Comparison of ENCODE assay signal across 8 cellular contexts in the genomic region with DNA sequence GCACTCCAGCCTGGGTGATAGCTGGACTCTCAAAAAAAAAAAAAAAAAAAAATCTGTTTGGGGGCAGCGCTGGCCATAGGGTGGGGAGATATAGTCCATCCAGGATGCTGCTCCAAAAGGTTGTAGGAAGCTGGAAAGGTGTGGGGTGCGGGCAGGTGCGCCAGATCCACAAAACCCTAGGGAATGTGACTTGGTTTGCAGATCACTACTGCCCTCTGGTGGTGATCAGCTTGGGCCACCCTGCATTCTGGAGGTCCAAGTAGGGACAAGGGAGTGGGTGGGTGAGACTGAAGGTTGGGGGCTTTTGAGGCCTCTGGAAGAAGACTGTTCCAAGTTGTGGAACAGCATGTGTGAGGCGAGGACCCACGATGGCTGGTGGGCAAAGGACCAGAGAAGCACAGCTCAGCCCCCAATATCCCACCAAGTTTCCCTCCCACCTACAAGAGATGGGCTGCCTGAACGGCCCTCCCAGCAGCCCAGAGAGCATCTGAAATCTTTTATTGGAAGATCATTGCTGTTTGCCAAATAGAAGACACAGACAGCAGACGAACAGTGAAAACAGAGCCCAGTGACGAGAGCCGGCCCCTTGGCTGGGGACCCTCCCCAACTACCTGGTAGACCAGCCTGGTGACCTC. TPM values are rescaled to one million over a fixed set of nuclear protein-coding genes. Genes with fewer than 3 reads are reported as not detected.
DNase-seq lines count a peak whose midpoint lies in the region; ATAC-seq, FAIRE-seq and TF ChIP-seq lines count a peak whose summit lies in the region.

No MANE protein-coding gene starts in this region.

- no peak overlapping the region for H2BK15ac ChIP-seq in H1 (ENCODE audit: low read length)

- H2AK5ac ChIP-seq in H1 (ENCODE audit: low read depth, low read length), result no peak overlapping the region

- POLR2A ChIA-PET in activated CD8-positive, alpha-beta T cell treated with anti-CD3 and anti-CD28 coated beads, Interleukin-2, amount 10 ng/mL, durations not matched to agents 7 days and 5 days (lab: Charles Lee), result interaction anchor here (0.9 to 2.9 kb wide), 3 partner anchors 121 to 132 kb away, joined by 3 to 18 read pairs (median 4); a partner anchor contains a TSS
- POLR2A ChIA-PET in H1 (lab: Charles Lee; ENCODE audit: partially characterized antibody), result interaction anchor here (0.7 to 1.4 kb wide), 9 partner anchors 9 to 257 kb away, joined by 3 to 12 read pairs (median 4); a partner anchor contains a TSS

- CTCF ChIA-PET in activated CD8-positive, alpha-beta T cell treated with anti-CD3 and anti-CD28 coated beads, Interleukin-2, amount 10 ng/mL, durations not matched to agents 7 days and 5 days (lab: Charles Lee), result interaction anchor here (0.5 to 15.3 kb wide), 18 partner anchors 9 to 133 kb away, joined by 3 to 383 read pairs (median 4); a partner anchor contains a TSS
- CTCF ChIA-PET in H1 (lab: Charles Lee; ENCODE audit: partially characterized antibody), result interaction anchor here (0.6 to 6.0 kb wide), 35 partner anchors 9 to 1132 kb away, joined by 3 to 63 read pairs (median 5); a partner anchor contains a TSS

- H2BK12ac ChIP-seq in H1 (ENCODE audit: low read depth, low read length), result no peak overlapping the region

- no peak for TF ChIP-seq POLR2A in H1 (IDR thresholded peaks at IDR 0.05; ENCODE audit: control extremely low read depth in 1 of 2, low read depth in 2 of 2, low read length in 2 of 2)

- no peak overlapping the region for H3K18ac ChIP-seq in H1 (ENCODE audit: extremely low read depth, low read length)

- H3K9me3 Mint-ChIP-seq in activated CD8-positive, alpha-beta T cell treated with anti-CD3 and anti-CD28 coated beads, Interleukin-2, amount 10 ng/mL, durations not matched to agents 7 days and 5 days (ENCODE audit: insufficient read depth), result no peaks in the 10 kb centered on the region

- no peak overlapping the region for H2BK120ac ChIP-seq in H1 (replicated peaks; ENCODE audit: low read depth, low read length)

- H3K14ac ChIP-seq in H1 (ENCODE audit: insufficient read length), result no peak overlapping the region

- no peak overlapping the region for H4K5ac ChIP-seq in H1 (ENCODE audit: insufficient read length, low read depth, low read length)

- TF ChIP-seq CTCF in H1 (IDR thresholded peaks at IDR 0.05; ENCODE audit: control extremely low read depth in 1 of 3, insufficient read depth in 1 of 3, low read depth in 1 of 3, low read length in 3 of 3), result peak; percentile 82 to 97 (median 96)

- no peaks in the 10 kb centered on the region for H3K23me2 ChIP-seq in H1 (ENCODE audit: low read depth, low read length)

- no peaks in the 10 kb centered on the region for H3K79me1 ChIP-seq in H1 (ENCODE audit: low read depth, low read length)

- no peak overlapping the region for H3K23ac ChIP-seq in H1 (ENCODE audit: insufficient read length)

- H3K4me3 Mint-ChIP-seq in activated CD8-positive, alpha-beta T cell treated with anti-CD3 and anti-CD28 coated beads, Interleukin-2, amount 10 ng/mL, durations not matched to agents 7 days and 5 days, result no peak overlapping the region

- peak; percentile 71 for FAIRE-seq in H1 (lab: Jason Lieb, UNC)

- H3K27me3 Mint-ChIP-seq in activated CD8-positive, alpha-beta T cell treated with anti-CD3 and anti-CD28 coated beads, Interleukin-2, amount 10 ng/mL, durations not matched to agents 7 days and 5 days (ENCODE audit: low read depth), result no peaks in the 10 kb centered on the region

- no peak overlapping the region for H3K27ac Mint-ChIP-seq in activated CD8-positive, alpha-beta T cell treated with anti-CD3 and anti-CD28 coated beads, Interleukin-2, amount 10 ng/mL, durations not matched to agents 7 days and 5 days

- no peaks in the 10 kb centered on the region for H3K27me3 ChIP-seq in H1 (replicated peaks in 1 of 4; ENCODE audit: control insufficient read depth in 3 of 4, extremely low read depth in 1 of 4, insufficient read depth in 3 of 4, low read length in 3 of 4)

- peak; percentile 80 for TF ChIP-seq RAD21 in H1 (IDR thresholded peaks at IDR 0.05 in 1 of 2, conservative IDR thresholded peaks at IDR 0.05 in 1 of 2; ENCODE audit: low read depth in 2 of 2, low read length in 2 of 2)

- H3K4ac ChIP-seq in H1 (replicated peaks; ENCODE audit: insufficient read length, low read depth, low read length), result no peak overlapping the region

- H3K4me2 ChIP-seq in H1 (ENCODE audit: insufficient read depth in 1 of 2, low read depth in 2 of 2, low read length in 2 of 2), result no peak overlapping the region

- DNase-seq in AML-193 (lab: John Stamatoyannopoulos, UW) (peak; percentile 35 to 39), H4 (ENCODE audit: low spot score) (peak; percentile 67), NCI-H748 (lab: John Stamatoyannopoulos, UW; ENCODE audit: unreplicated experiment) (peak; percentile 56), H1 (ENCODE audit: low read depth in 1 of 2, low spot score in 2 of 2) (peak in 1 of 2 experiments; percentile 88), myocyte (ENCODE audit: low read depth) (peak; percentile 62), substantia nigra (lab: John Stamatoyannopoulos, UW) (peak in 35 of 49 donors; percentile 4 to 68 (median 35))
- DNase-seq in activated CD8-positive, alpha-beta T cell treated with anti-CD3 and anti-CD28 coated beads, Interleukin-2, amount 10 ng/mL, durations not matched to agents 7 days and 5 days, result peak; percentile 78

- H3K9ac ChIP-seq in H1 (replicated peaks in 1 of 4; ENCODE audit: extremely low read depth in 1 of 4, low read depth in 3 of 4, low read length in 3 of 4), result no peak overlapping the region

- no peaks in the 10 kb centered on the region for H3K9me3 ChIP-seq in H1 (ENCODE audit: insufficient read depth in 2 of 2, low read depth in 1 of 2, low read length in 1 of 2)

- H3K36me3 ChIP-seq in H1 (ENCODE audit: control insufficient read depth in 2 of 4, insufficient read depth in 4 of 4, low read length in 3 of 4), result peaks cover 0 to 38% (median 20%) of the 10 kb centered on the region in 4 experiments; a peak in 7 of 8 replicates

- no peak overlapping the region for H3K27ac ChIP-seq in H1 (ENCODE audit: low read depth, low read length)
- H3K27ac ChIP-seq in substantia nigra (ENCODE audit: low read depth, low read length, poor library complexity, severe bottlenecking), result no peak overlapping the region

- H3K56ac ChIP-seq in H1 (replicated peaks; ENCODE audit: insufficient read length, low read depth, low read length), result no peak overlapping the region

- no peak overlapping the region for H4K91ac ChIP-seq in H1 (replicated peaks; ENCODE audit: insufficient read length, low read length)

- H4K8ac ChIP-seq in H1 (ENCODE audit: extremely low read depth, insufficient read depth, low read length), result no peak overlapping the region

- no peak overlapping the region for H2AFZ ChIP-seq in H1 (ENCODE audit: low read length)

- no peak overlapping the region for H2BK20ac ChIP-seq in H1 (ENCODE audit: low read length)

- H3K4me1 Mint-ChIP-seq in activated CD8-positive, alpha-beta T cell treated with anti-CD3 and anti-CD28 coated beads, Interleukin-2, amount 10 ng/mL, durations not matched to agents 7 days and 5 days (ENCODE audit: low read depth), result peaks cover 3% of the 10 kb centered on the region

- ATAC-seq in activated CD8-positive, alpha-beta T cell treated with anti-CD3 and anti-CD28 coated beads, Interleukin-2, amount 10 ng/mL, durations not matched to agents 7 days and 5 days, result peak; percentile 59
- no peak for ATAC-seq in GM18867 (IDR thresholded peaks at IDR 0.05; ENCODE audit: unreplicated experiment)

- WGBS in H1 (ENCODE audit: extremely low coverage in 1 of 2, insufficient coverage in 1 of 2, insufficient read length in 1 of 2, insufficient replicate concordance in 2 of 2, low coverage in 1 of 2, low lambda C conversion rate in 2 of 2, missing lambda C conversion rate in 1 of 2), 2 experiments, result 63% methylated on average over 9 of the region's 9 CpGs; no CpG with 5 or more reads in 1 of the 2 experiments

- no peak overlapping the region for H2BK5ac ChIP-seq in H1 (ENCODE audit: low read depth, low read length)

- TF ChIP-seq EP300 in H1 (IDR thresholded peaks at IDR 0.05; ENCODE audit: borderline replicate concordance in 1 of 2, low read depth in 2 of 2, low read length in 2 of 2), result no peak

- H3K79me2 ChIP-seq in H1 (ENCODE audit: control insufficient read depth in 1 of 2, insufficient read depth in 2 of 2, low read length in 2 of 2), result no peaks in the 10 kb centered on the region

- H3K36me3 Mint-ChIP-seq in activated CD8-positive, alpha-beta T cell treated with anti-CD3 and anti-CD28 coated beads, Interleukin-2, amount 10 ng/mL, durations not matched to agents 7 days and 5 days (ENCODE audit: low read depth), result peaks cover 41% of the 10 kb centered on the region

- no peak overlapping the region for H3K4me3 ChIP-seq in H1 (ENCODE audit: extremely low read depth in 1 of 4, insufficient read depth in 2 of 4, low read depth in 3 of 4, low read length in 4 of 4)

- H3K4me1 ChIP-seq in H1 (replicated peaks in 1 of 4; ENCODE audit: control insufficient read depth in 3 of 4, insufficient read depth in 4 of 4, low read length in 3 of 4), result peaks cover 0 to 3% (median 0%) of the 10 kb centered on the region in 4 experiments; a peak in 1 of 7 replicates

- peaks cover 4 to 6% of the 10 kb centered on the region in 2 experiments for H4K20me1 ChIP-seq in H1 (replicated peaks in 1 of 2; ENCODE audit: control insufficient read depth in 1 of 2, insufficient read depth in 2 of 2, low read length in 2 of 2)

RNA-seq across cellular contexts. Expression of a gene that starts 10.4 kb away (rescaled TPM):
- total RNA-seq in H4 (2014; rRNA removed; shearing (Covaris generic)), result 28.2 and 37.1 TPM in 2 replicates
- total RNA-seq in activated CD8-positive, alpha-beta T cell treated with anti-CD3 and anti-CD28 coated beads, Interleukin-2, amount 10 ng/mL, durations not matched to agents 7 days and 5 days, result 100 to 1,000 TPM; 216 to 240 TPM
- 40.8 and 42.7 TPM in 2 replicates for total RNA-seq in H1 (2021; fragmentation: NEBNext Ultra II Directional; extraction: Animal tissue kit (Norgen Biotek cat#: 25700))
- 32.1 and 47.6 TPM in 2 replicates for polyA plus RNA-seq in H1 (2011; rRNA removed)
- polyA plus RNA-seq in H1 (2011; cell fraction: cytosol; rRNA removed), result 37.8 TPM
- polyA plus RNA-seq in H1 (2011; cell fraction: nucleus; rRNA removed), result 184 TPM
- polyA plus RNA-seq in H1 (2012, experiment 1 of 2), result 44.3 to 65.1 TPM (median 54.1 TPM) in 4 replicates
- 41.2 TPM for polyA plus RNA-seq in H1 (2012, experiment 2 of 2)
- polyA plus RNA-seq in H1 (2013, experiment 1 of 2), result 39.9 TPM
- polyA plus RNA-seq in H1 (2013, experiment 2 of 2), result 36.9 TPM
- 22.6 and 28.0 TPM in 2 replicates for polyA minus RNA-seq in H1 (2011; rRNA and poly(A)+ RNA removed)
- 20.1 TPM for polyA minus RNA-seq in H1 (2011; cell fraction: cytosol; rRNA and poly(A)+ RNA removed)
- 32.9 TPM for polyA minus RNA-seq in H1 (2011; cell fraction: nucleus; rRNA and poly(A)+ RNA removed)
- 61.6 and 67.2 TPM in 2 replicates for total RNA-seq in myocyte
- 93.1 TPM for polyA plus RNA-seq in myocyte (2012)

RNA-seq across cellular contexts. Expression of a gene that starts 12.6 kb away (rescaled TPM):
- total RNA-seq in H4 (2014; rRNA removed; shearing (Covaris generic)), result 105 and 132 TPM in 2 replicates
- 100 to 1,000 TPM; 264 to 288 TPM for total RNA-seq in activated CD8-positive, alpha-beta T cell treated with anti-CD3 and anti-CD28 coated beads, Interleukin-2, amount 10 ng/mL, durations not matched to agents 7 days and 5 days
- total RNA-seq in H1 (2021; fragmentation: NEBNext Ultra II Directional; extraction: Animal tissue kit (Norgen Biotek cat#: 25700)), result 162 and 164 TPM in 2 replicates
- 181 and 285 TPM in 2 replicates for polyA plus RNA-seq in H1 (2011; rRNA removed)
- 404 TPM for polyA plus RNA-seq in H1 (2011; cell fraction: cytosol; rRNA removed)
- polyA plus RNA-seq in H1 (2011; cell fraction: nucleus; rRNA removed), result 587 TPM
- polyA plus RNA-seq in H1 (2012, experiment 1 of 2), result 155 to 277 TPM (median 276 TPM) in 4 replicates
- 150 TPM for polyA plus RNA-seq in H1 (2012, experiment 2 of 2)
- polyA plus RNA-seq in H1 (2013, experiment 1 of 2), result 155 TPM
- 145 TPM for polyA plus RNA-seq in H1 (2013, experiment 2 of 2)
- 66.0 and 91.9 TPM in 2 replicates for polyA minus RNA-seq in H1 (2011; rRNA and poly(A)+ RNA removed)
- 104 TPM for polyA minus RNA-seq in H1 (2011; cell fraction: cytosol; rRNA and poly(A)+ RNA removed)
- polyA minus RNA-seq in H1 (2011; cell fraction: nucleus; rRNA and poly(A)+ RNA removed), result 73.2 TPM
- total RNA-seq in myocyte, result 200 and 201 TPM in 2 replicates
- 230 TPM for polyA plus RNA-seq in myocyte (2012)

RNA-seq across cellular contexts. Expression of a gene that starts 29.6 kb away (rescaled TPM):
- 1.0 and 1.1 TPM in 2 replicates for total RNA-seq in H4 (2014; rRNA removed; shearing (Covaris generic))
- total RNA-seq in activated CD8-positive, alpha-beta T cell treated with anti-CD3 and anti-CD28 coated beads, Interleukin-2, amount 10 ng/mL, durations not matched to agents 7 days and 5 days, result 10 to 100 TPM; 54.2 to 56.0 TPM
- 4.4 and 5.0 TPM in 2 replicates for total RNA-seq in H1 (2021; fragmentation: NEBNext Ultra II Directional; extraction: Animal tissue kit (Norgen Biotek cat#: 25700))
- polyA plus RNA-seq in H1 (2011; rRNA removed), result 2.0 and 3.4 TPM in 2 replicates
- 1.8 TPM for polyA plus RNA-seq in H1 (2011; cell fraction: cytosol; rRNA removed)
- 2.5 TPM for polyA plus RNA-seq in H1 (2011; cell fraction: nucleus; rRNA removed)
- 2.6 to 4.2 TPM (median 3.9 TPM) in 4 replicates for polyA plus RNA-seq in H1 (2012, experiment 1 of 2)
- polyA plus RNA-seq in H1 (2012, experiment 2 of 2), result 3.2 TPM
- 3.3 TPM for polyA plus RNA-seq in H1 (2013, experiment 1 of 2)
- polyA plus RNA-seq in H1 (2013, experiment 2 of 2), result 3.4 TPM
- polyA minus RNA-seq in H1 (2011; rRNA and poly(A)+ RNA removed), result 2.8 and 3.4 TPM in 2 replicates
- polyA minus RNA-seq in H1 (2011; cell fraction: cytosol; rRNA and poly(A)+ RNA removed), result 4.5 TPM
- 2.3 TPM for polyA minus RNA-seq in H1 (2011; cell fraction: nucleus; rRNA and poly(A)+ RNA removed)
- 1.1 and 1.2 TPM in 2 replicates for total RNA-seq in myocyte
- 4.7 TPM for polyA plus RNA-seq in myocyte (2012)

RNA-seq across cellular contexts. Expression of a gene that starts 51.3 kb away (rescaled TPM):
- 7.3 and 11.2 TPM in 2 replicates for total RNA-seq in H4 (2014; rRNA removed; shearing (Covaris generic))
- total RNA-seq in activated CD8-positive, alpha-beta T cell treated with anti-CD3 and anti-CD28 coated beads, Interleukin-2, amount 10 ng/mL, durations not matched to agents 7 days and 5 days, result 100 to 1,000 TPM; 194 to 202 TPM
- total RNA-seq in H1 (2021; fragmentation: NEBNext Ultra II Directional; extraction: Animal tissue kit (Norgen Biotek cat#: 25700)), result 16.5 TPM in 2 replicates
- polyA plus RNA-seq in H1 (2011; rRNA removed), result 15.4 and 18.9 TPM in 2 replicates
- polyA plus RNA-seq in H1 (2011; cell fraction: cytosol; rRNA removed), result 16.2 TPM
- polyA plus RNA-seq in H1 (2011; cell fraction: nucleus; rRNA removed), result 23.9 TPM
- 14.6 to 21.6 TPM (median 18.4 TPM) in 4 replicates for polyA plus RNA-seq in H1 (2012, experiment 1 of 2)
- polyA plus RNA-seq in H1 (2012, experiment 2 of 2), result 13.2 TPM
- polyA plus RNA-seq in H1 (2013, experiment 1 of 2), result 23.1 TPM
- 22.4 TPM for polyA plus RNA-seq in H1 (2013, experiment 2 of 2)
- polyA minus RNA-seq in H1 (2011; rRNA and poly(A)+ RNA removed), result 10.1 and 11.3 TPM in 2 replicates
- polyA minus RNA-seq in H1 (2011; cell fraction: cytosol; rRNA and poly(A)+ RNA removed), result 11.5 TPM
- polyA minus RNA-seq in H1 (2011; cell fraction: nucleus; rRNA and poly(A)+ RNA removed), result 5.6 TPM
- 4.2 and 5.3 TPM in 2 replicates for total RNA-seq in myocyte
- 16.6 TPM for polyA plus RNA-seq in myocyte (2012)

RNA-seq across cellular contexts. Expression of a gene that starts 57.4 kb away (rescaled TPM):
- total RNA-seq in H4 (2014; rRNA removed; shearing (Covaris generic)), result 7.1 and 8.2 TPM in 2 replicates
- total RNA-seq in activated CD8-positive, alpha-beta T cell treated with anti-CD3 and anti-CD28 coated beads, Interleukin-2, amount 10 ng/mL, durations not matched to agents 7 days and 5 days, result 10 to 100 TPM; 79.8 to 91.7 TPM
- 70.5 and 72.4 TPM in 2 replicates for total RNA-seq in H1 (2021; fragmentation: NEBNext Ultra II Directional; extraction: Animal tissue kit (Norgen Biotek cat#: 25700))
- polyA plus RNA-seq in H1 (2011; rRNA removed), result 5.7 and 17.1 TPM in 2 replicates
- polyA plus RNA-seq in H1 (2011; cell fraction: cytosol; rRNA removed), result 7.7 TPM
- polyA plus RNA-seq in H1 (2011; cell fraction: nucleus; rRNA removed), result 21.8 TPM
- polyA plus RNA-seq in H1 (2012, experiment 1 of 2), result 20.0 to 44.4 TPM (median 40.7 TPM) in 4 replicates
- polyA plus RNA-seq in H1 (2012, experiment 2 of 2), result 37.2 TPM
- polyA plus RNA-seq in H1 (2013, experiment 1 of 2), result 44.6 TPM
- polyA plus RNA-seq in H1 (2013, experiment 2 of 2), result 43.1 TPM
- 11.8 and 15.6 TPM in 2 replicates for polyA minus RNA-seq in H1 (2011; rRNA and poly(A)+ RNA removed)
- 32.7 TPM for polyA minus RNA-seq in H1 (2011; cell fraction: cytosol; rRNA and poly(A)+ RNA removed)
- polyA minus RNA-seq in H1 (2011; cell fraction: nucleus; rRNA and poly(A)+ RNA removed), result 20.5 TPM
- 11.9 and 12.5 TPM in 2 replicates for total RNA-seq in myocyte
- polyA plus RNA-seq in myocyte (2012), result 13.7 TPM
